ENCODE assay signal across 1 cellular context in the genomic region with DNA sequence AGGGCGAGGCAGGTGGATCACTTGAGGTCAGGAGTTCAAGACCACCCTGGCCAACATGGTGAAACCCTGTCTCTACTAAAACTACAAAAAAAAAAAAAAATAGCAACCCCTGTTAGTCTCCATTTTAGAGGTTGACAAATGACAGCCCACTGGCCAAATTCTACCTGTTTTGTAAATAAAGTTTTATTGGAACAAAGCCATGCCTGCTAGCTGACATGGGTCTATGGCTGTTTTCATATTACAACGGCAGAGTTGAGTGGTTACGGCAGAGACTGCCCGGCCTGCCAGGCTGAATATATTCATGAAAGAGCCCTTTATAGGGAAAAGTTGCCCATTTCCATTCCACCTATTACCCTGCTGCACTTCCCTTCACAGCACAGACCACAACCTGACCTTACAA.
TF ChIP-seq lines count a peak whose summit lies in the region.

No MANE protein-coding gene starts in this region.

TF ChIP-seq in HepG2, 621 proteins besides CTCF, POLR2A, EP300 and RAD21 (continued from another document):
- no peak for TF ChIP-seq ZNF670 (CRISPR knock-in tag; IDR thresholded peaks at IDR 0.05; ENCODE audit: borderline replicate concordance)
